Comparison of ENCODE assay signal across 8 cellular contexts in the genomic region with DNA sequence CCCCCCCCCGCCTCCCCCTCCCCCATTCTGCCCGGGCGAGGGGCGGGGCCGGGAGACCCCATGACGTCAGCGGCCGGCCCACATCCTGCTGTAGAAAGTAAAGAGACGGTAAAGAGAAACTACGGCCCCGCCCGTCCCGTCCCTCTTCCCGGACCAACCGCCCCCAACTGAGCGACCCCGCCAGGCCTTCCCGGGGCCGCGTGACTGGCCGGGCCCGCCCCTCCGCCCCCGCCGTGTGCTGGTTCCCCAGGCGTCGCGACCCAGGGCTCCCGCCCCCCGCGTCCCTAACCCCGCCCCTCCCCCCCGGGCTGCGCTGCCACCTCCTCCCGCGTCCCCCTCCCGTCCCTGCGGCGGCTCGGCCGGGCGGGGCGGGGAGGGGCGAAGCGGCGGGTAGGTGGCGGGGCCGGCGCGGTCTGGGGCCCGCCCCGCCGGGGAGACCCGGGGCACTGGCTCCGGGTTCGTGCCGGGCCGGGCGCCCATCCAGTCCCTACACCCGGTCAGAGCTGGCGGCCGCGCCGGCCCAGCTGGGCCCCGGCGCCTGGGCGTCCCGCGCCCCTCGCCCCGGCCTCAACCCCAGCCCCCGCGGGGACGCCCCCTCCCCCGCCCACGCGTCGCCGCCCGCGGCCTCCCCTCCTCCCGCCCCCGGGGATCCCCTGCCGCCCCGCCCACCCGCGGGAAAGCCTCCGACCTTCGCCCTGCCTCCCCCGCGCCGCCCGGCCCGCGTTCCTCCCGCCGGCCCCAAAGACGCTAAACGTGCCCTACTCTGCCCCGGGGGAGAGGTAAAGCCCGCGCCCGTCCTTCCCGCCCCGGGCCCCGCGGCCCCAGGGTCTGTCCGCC. TPM values are rescaled to one million over a fixed set of nuclear protein-coding genes. Genes with fewer than 3 reads are reported as not detected.
DNase-seq lines count a peak whose midpoint lies in the region; ATAC-seq and TF ChIP-seq lines count a peak whose summit lies in the region.

No MANE protein-coding gene starts in this region.

- POLR2A ChIA-PET in CD8-positive, alpha-beta T cell (lab: Charles Lee), result no interaction called here
- POLR2A ChIA-PET in activated CD4-positive, alpha-beta memory T cell treated with anti-CD3 and anti-CD28 coated beads for 36 hours (lab: Charles Lee), result interaction anchor here (1.0 to 7.2 kb wide), 10 partner anchors 27 to 299 kb away, joined by 3 to 67 read pairs (median 3); no protein-coding TSS in a partner anchor

- no peak overlapping the region for H3K4me3 ChIP-seq in CD8-positive, alpha-beta T cell (ENCODE audit: low read depth, low read length)
- H3K4me3 ChIP-seq in lower lobe of right lung, result peak overlapping the region; percentile 73

- CTCF ChIA-PET in CD8-positive, alpha-beta T cell (lab: Charles Lee), result no interaction called here
- CTCF ChIA-PET in activated CD4-positive, alpha-beta memory T cell treated with anti-CD3 and anti-CD28 coated beads for 36 hours (lab: Charles Lee), result no interaction called here

- H3K4me3 Mint-ChIP-seq in CD8-positive, alpha-beta T cell, result peak overlapping the region; percentile 91
- H3K4me3 Mint-ChIP-seq in activated CD4-positive, alpha-beta memory T cell treated with anti-CD3 and anti-CD28 coated beads for 36 hours, result peak overlapping the region; percentile 90

- peaks cover 29% of the 10 kb centered on the region for H3K4me1 ChIP-seq in CD8-positive, alpha-beta T cell (ENCODE audit: insufficient read depth, low read length)
- H3K4me1 ChIP-seq in lower lobe of right lung, result peaks cover 33% of the 10 kb centered on the region

- TF ChIP-seq CTCF in CD8-positive, alpha-beta T cell (IDR thresholded peaks at IDR 0.05), result no peak
- no peak for TF ChIP-seq CTCF in lower lobe of right lung (IDR thresholded peaks at IDR 0.05)

- peaks cover 60% of the 10 kb centered on the region for H3K4me1 Mint-ChIP-seq in CD8-positive, alpha-beta T cell (ENCODE audit: low read depth)
- peaks cover 46% of the 10 kb centered on the region for H3K4me1 Mint-ChIP-seq in activated CD4-positive, alpha-beta memory T cell treated with anti-CD3 and anti-CD28 coated beads for 36 hours (ENCODE audit: low read depth)

- peak overlapping the region; percentile 94 for H3K27ac Mint-ChIP-seq in CD8-positive, alpha-beta T cell
- H3K27ac Mint-ChIP-seq in activated CD4-positive, alpha-beta memory T cell treated with anti-CD3 and anti-CD28 coated beads for 36 hours, result peak overlapping the region; percentile 99

- no peak overlapping the region for H3K27ac ChIP-seq in CD8-positive, alpha-beta T cell (ENCODE audit: low read depth, low read length)
- H3K27ac ChIP-seq in lower lobe of right lung, result peak overlapping the region; percentile 96

- peak; percentile 71 for ATAC-seq in CD8-positive, alpha-beta T cell
- ATAC-seq in GM19452 (IDR thresholded peaks at IDR 0.05; ENCODE audit: unreplicated experiment) (peak; percentile 56), HG03571 (IDR thresholded peaks at IDR 0.05; ENCODE audit: unreplicated experiment) (peak; percentile 56), lower lobe of right lung (peak; percentile 91 to 95)

- peak; percentile 92 to 98 (median 96) for DNase-seq in CD8-positive, alpha-beta T cell
- peak; percentile 88 for DNase-seq in NCI-H82 treated with DMSO at 0.1 percent for 48 hours (lab: John Stamatoyannopoulos, UW; ENCODE audit: unreplicated experiment)
- peak; percentile 99 for DNase-seq in activated CD4-positive, alpha-beta memory T cell treated with anti-CD3 and anti-CD28 coated beads for 36 hours
- peak; percentile 92 to 99 for DNase-seq in dermis microvascular lymphatic vessel endothelial cell (ENCODE audit: low read depth in 2 of 2)
- DNase-seq in lower lobe of right lung, result peak; percentile 99
- DNase-seq in stimulated activated CD4-positive, alpha-beta T cell treated with anti-CD3 and anti-CD28 coated beads, TNF-alpha, amount 100 ng/mL, for 48 hours (ENCODE audit: low read depth in 3 of 3), result peak; percentile 93 to 97 (median 94)

- intact Hi-C loops in CD8-positive, alpha-beta T cell (cut with DNase I, micrococcal nuclease), result loop anchor here (1.0 to 10.0 kb wide), 11 partner anchors 47 to 1696 kb away; partner anchors contain the start of genes NEDD9 (in 2 of the 2), TMEM14B (in 2 of the 2), SMIM13 (in 1 of the 2) and TBC1D7 (in 1 of the 2)
- intact Hi-C loops in activated CD4-positive, alpha-beta memory T cell treated with anti-CD3 and anti-CD28 coated beads for 36 hours (cut with micrococcal nuclease), result loop anchor here (1.0 to 10.0 kb wide), 13 partner anchors 41 to 1173 kb away; partner anchors contain the start of genes MAK and TMEM170B
- intact Hi-C loops in lower lobe of right lung (cut with DNase I), result no loop called here

- H3K27me3 Mint-ChIP-seq in CD8-positive, alpha-beta T cell (ENCODE audit: low read depth), result no peaks in the 10 kb centered on the region
- H3K27me3 Mint-ChIP-seq in activated CD4-positive, alpha-beta memory T cell treated with anti-CD3 and anti-CD28 coated beads for 36 hours, result no peaks in the 10 kb centered on the region

- peaks cover 3% of the 10 kb centered on the region for H3K9me3 Mint-ChIP-seq in CD8-positive, alpha-beta T cell
- H3K9me3 Mint-ChIP-seq in activated CD4-positive, alpha-beta memory T cell treated with anti-CD3 and anti-CD28 coated beads for 36 hours, result peaks cover 4% of the 10 kb centered on the region

- no peaks in the 10 kb centered on the region for H3K27me3 ChIP-seq in CD8-positive, alpha-beta T cell (ENCODE audit: insufficient read depth, low read length)
- no peaks in the 10 kb centered on the region for H3K27me3 ChIP-seq in lower lobe of right lung (ENCODE audit: low read depth)

- H3K36me3 ChIP-seq in CD8-positive, alpha-beta T cell (ENCODE audit: insufficient read depth, low read length), result no peaks in the 10 kb centered on the region
- peaks cover 1% of the 10 kb centered on the region for H3K36me3 ChIP-seq in lower lobe of right lung

- H3K9me3 ChIP-seq in CD8-positive, alpha-beta T cell (ENCODE audit: low read length), result no peaks in the 10 kb centered on the region
- no peaks in the 10 kb centered on the region for H3K9me3 ChIP-seq in lower lobe of right lung

- H3K36me3 Mint-ChIP-seq in CD8-positive, alpha-beta T cell, result peaks cover 31% of the 10 kb centered on the region
- H3K36me3 Mint-ChIP-seq in activated CD4-positive, alpha-beta memory T cell treated with anti-CD3 and anti-CD28 coated beads for 36 hours, result peaks cover 35% of the 10 kb centered on the region

RNA-seq across cellular contexts. Expression of gene HIVEP1, which starts 0.6 kb away (rescaled TPM):
- total RNA-seq in CD8-positive, alpha-beta T cell, result 10 to 100 TPM; 72.7 to 79.4 TPM
- total RNA-seq in activated CD4-positive, alpha-beta memory T cell treated with anti-CD3 and anti-CD28 coated beads for 36 hours, result 10 to 100 TPM; 43.2 to 43.8 TPM
- total RNA-seq in dermis microvascular lymphatic vessel endothelial cell (5.6 and 8.9 TPM in 2 replicates), lower lobe of right lung (22.8 TPM)
